ENCODE assay signal across 8 cellular contexts in the genomic region with DNA sequence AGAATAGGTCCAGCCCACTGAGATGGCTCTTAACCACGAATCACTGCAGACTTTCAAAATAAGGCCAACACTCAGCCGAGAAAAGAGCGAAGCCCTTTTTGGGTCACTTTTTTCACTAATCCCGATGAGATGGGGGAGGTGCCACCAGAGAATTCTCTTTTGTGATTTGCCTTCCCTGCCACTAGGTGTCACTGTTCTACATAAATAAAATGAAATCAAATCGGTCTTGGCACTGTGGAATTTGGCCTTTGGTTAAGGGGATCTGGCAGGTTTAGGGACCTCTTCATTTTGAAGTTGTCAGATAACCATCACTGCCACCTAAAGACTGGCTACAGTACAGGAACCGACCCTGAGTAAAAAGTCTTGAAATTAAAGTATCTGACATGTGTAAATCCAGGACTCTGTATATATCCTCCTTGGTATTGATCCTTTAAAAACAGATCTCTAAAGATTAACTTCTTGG.
A peak's percentile ranks its signal among the peaks of the same experiment; 100 is the strongest.
DNase-seq lines count a peak whose midpoint lies in the region; ATAC-seq, FAIRE-seq and TF ChIP-seq lines count a peak whose summit lies in the region.

No MANE protein-coding gene starts in this region.

- H3K9me3 ChIP-seq in pancreas: no peaks in the 10 kb centered on the region

- POLR2A ChIA-PET in activated CD8-positive, alpha-beta T cell treated with anti-CD3 and anti-CD28 coated beads, Interleukin-2, amount 10 ng/mL, durations not matched to agents 7 days and 5 days (lab: Charles Lee): no interaction called here

- no peak overlapping the region for H3K27ac ChIP-seq in foreskin keratinocyte
- H3K27ac ChIP-seq in pancreas: no peak overlapping the region

- peak; percentile 23 for ATAC-seq in activated CD8-positive, alpha-beta T cell treated with anti-CD3 and anti-CD28 coated beads, Interleukin-2, amount 10 ng/mL, durations not matched to agents 7 days and 5 days
- no peak for ATAC-seq in foreskin keratinocyte
- ATAC-seq in pancreas: peak in 3 of 4 donors; percentile 55 to 75 (median 69)
- no peak for ATAC-seq in HG03520 (IDR thresholded peaks at IDR 0.05; ENCODE audit: unreplicated experiment)

- H3K4me1 Mint-ChIP-seq in activated CD8-positive, alpha-beta T cell treated with anti-CD3 and anti-CD28 coated beads, Interleukin-2, amount 10 ng/mL, durations not matched to agents 7 days and 5 days (ENCODE audit: low read depth): no peaks in the 10 kb centered on the region

- CTCF ChIA-PET in activated CD8-positive, alpha-beta T cell treated with anti-CD3 and anti-CD28 coated beads, Interleukin-2, amount 10 ng/mL, durations not matched to agents 7 days and 5 days (lab: Charles Lee): interaction anchor here (1.1 to 2.3 kb wide), 3 partner anchors 8 to 807 kb away, joined by 4 to 10 read pairs (median 7); no protein-coding TSS in a partner anchor

- TF ChIP-seq CTCF in foreskin keratinocyte (conservative IDR thresholded peaks at IDR 0.05) (peak; percentile 59), pancreas (IDR thresholded peaks at IDR 0.05) (peak; percentile 60 to 81 (median 79))

- H3K4me3 ChIP-seq in pancreas: no peak overlapping the region

- no peaks in the 10 kb centered on the region for H3K27me3 Mint-ChIP-seq in activated CD8-positive, alpha-beta T cell treated with anti-CD3 and anti-CD28 coated beads, Interleukin-2, amount 10 ng/mL, durations not matched to agents 7 days and 5 days (ENCODE audit: low read depth)

- H3K4me1 ChIP-seq in foreskin keratinocyte: no peaks in the 10 kb centered on the region
- no peaks in the 10 kb centered on the region for H3K4me1 ChIP-seq in pancreas

- no peaks in the 10 kb centered on the region for H3K9me3 Mint-ChIP-seq in activated CD8-positive, alpha-beta T cell treated with anti-CD3 and anti-CD28 coated beads, Interleukin-2, amount 10 ng/mL, durations not matched to agents 7 days and 5 days (ENCODE audit: insufficient read depth)

- no peak overlapping the region for H3K4me3 Mint-ChIP-seq in activated CD8-positive, alpha-beta T cell treated with anti-CD3 and anti-CD28 coated beads, Interleukin-2, amount 10 ng/mL, durations not matched to agents 7 days and 5 days

- no peaks in the 10 kb centered on the region for H3K36me3 Mint-ChIP-seq in activated CD8-positive, alpha-beta T cell treated with anti-CD3 and anti-CD28 coated beads, Interleukin-2, amount 10 ng/mL, durations not matched to agents 7 days and 5 days (ENCODE audit: low read depth)

- H3K27ac Mint-ChIP-seq in activated CD8-positive, alpha-beta T cell treated with anti-CD3 and anti-CD28 coated beads, Interleukin-2, amount 10 ng/mL, durations not matched to agents 7 days and 5 days: no peak overlapping the region

- no peak for FAIRE-seq in pancreas (lab: Jason Lieb, UNC)

- intact Hi-C loops in pancreas (cut with DNase I): no loop called here

- H3K36me3 ChIP-seq in pancreas: no peaks in the 10 kb centered on the region

- DNase-seq in D341Med (ENCODE audit: low spot score): peak; percentile 54
- peak; percentile 8 for DNase-seq in HK-2 (ENCODE audit: unreplicated experiment)
- peak; percentile 48 to 81 for DNase-seq in NCI-H526 (lab: John Stamatoyannopoulos, UW)
- peak; percentile 44 for DNase-seq in activated CD8-positive, alpha-beta T cell treated with anti-CD3 and anti-CD28 coated beads, Interleukin-2, amount 10 ng/mL, durations not matched to agents 7 days and 5 days
- peak in 1 of 2 donors; percentile 8 for DNase-seq in foreskin keratinocyte
- peak in 3 of 6 donors; percentile 3 to 34 (median 24) for DNase-seq in pancreas
- no peak for DNase-seq in GOT3 (lab: John Stamatoyannopoulos, UW)

- H3K27me3 ChIP-seq in foreskin keratinocyte (no peaks in the 10 kb centered on the region), pancreas (peaks cover 0 to 8% (median 0%) of the 10 kb centered on the region in 4 donors)

- 3 to 4% methylated on average over 6 of the region's 6 CpGs for WGBS in pancreas, 2 donors

Comparison
In these comparisons a context has a peak if more than half of its experiments do, and no peak if none do; other contexts are left out.
1. ATAC-seq: peak in activated CD8-positive, alpha-beta T cell treated with anti-CD3 and anti-CD28 coated beads, Interleukin-2, amount 10 ng/mL, durations not matched to agents 7 days and 5 days (single experiment) and pancreas (3 of 4); none in foreskin keratinocyte (single experiment) and HG03520 (single experiment).